In genomic region chr1:77682442-77683141, GRCh38 we compare ENCODE assay signal across 8 cellular contexts. TPM values are rescaled to one million over a fixed set of nuclear protein-coding genes. Genes with fewer than 3 reads are reported as not detected.
DNase-seq lines count a peak whose midpoint lies in the region; ATAC-seq lines count a peak whose summit lies in the region.

Gene ZZZ3 (minus strand): TSS chr1:77682658. CDS start chr1:77633354, 49,304 bp downstream.

- H3K27ac Mint-ChIP-seq in activated CD4-positive, alpha-beta T cell treated with anti-CD3 and anti-CD28 coated beads, Interleukin-2, amount 10 ng/mL, durations not matched to agents 7 days and 5 days: peak within 1 kb of the TSS; percentile 95

- DNase-seq in NCI-H526 treated with DMSO at 0.1 percent for 48 hours (lab: John Stamatoyannopoulos, UW) (peak; percentile 95), dedifferentiated amniotic fluid mesenchymal stem cell (ENCODE audit: extremely low spot score) (peak; percentile 95), left lobe of liver (ENCODE audit: low spot score) (peak; percentile 90)
- peak; percentile 95 for DNase-seq in activated CD4-positive, alpha-beta T cell treated with anti-CD3 and anti-CD28 coated beads, Interleukin-2, amount 10 ng/mL, durations not matched to agents 7 days and 5 days
- DNase-seq in stimulated activated CD4-positive, alpha-beta T cell treated with anti-CD3 and anti-CD28 coated beads, Interleukin-2, amount 100 ng/mL, for 4 hours (ENCODE audit: low read depth): peak; percentile 89

- H3K4me1 Mint-ChIP-seq in activated CD4-positive, alpha-beta T cell treated with anti-CD3 and anti-CD28 coated beads, Interleukin-2, amount 10 ng/mL, durations not matched to agents 7 days and 5 days: peaks cover 35% of the 10 kb centered on the region

- peak within 1 kb of the TSS; percentile 95 for H3K4me3 Mint-ChIP-seq in activated CD4-positive, alpha-beta T cell treated with anti-CD3 and anti-CD28 coated beads, Interleukin-2, amount 10 ng/mL, durations not matched to agents 7 days and 5 days

- H3K4me2 ChIP-seq in BLaER1: peak within 1 kb of the TSS; percentile 95

- peak within 1 kb of the TSS; percentile 94 for H3K9ac ChIP-seq in BLaER1

- CTCF ChIA-PET in activated CD4-positive, alpha-beta T cell treated with anti-CD3 and anti-CD28 coated beads, Interleukin-2, amount 10 ng/mL, durations not matched to agents 7 days and 5 days (lab: Charles Lee): interaction anchor here (0.6 to 1.9 kb wide), 16 partner anchors 9 to 432 kb away, joined by 3 to 11 read pairs (median 4); partner anchors contain the start of genes DNAJB4 and MIGA1

- peak within 1 kb of the TSS; percentile 82 for H3K4me3 ChIP-seq in BLaER1

- peaks cover 29% of the 10 kb centered on the region for H3K4me1 ChIP-seq in BLaER1

- POLR2A ChIA-PET in activated CD4-positive, alpha-beta T cell treated with anti-CD3 and anti-CD28 coated beads, Interleukin-2, amount 10 ng/mL, durations not matched to agents 7 days and 5 days (lab: Charles Lee): interaction anchor here (0.6 kb wide), 1 partner anchor 244 kb away, joined by 3 read pairs; no protein-coding TSS in a partner anchor

- H3K27me3 ChIP-seq in BLaER1: no peaks in the 10 kb centered on the region

- no peaks in the 10 kb centered on the region for H3K9me3 ChIP-seq in BLaER1

- no peaks in the 10 kb centered on the region for H3K9me3 Mint-ChIP-seq in activated CD4-positive, alpha-beta T cell treated with anti-CD3 and anti-CD28 coated beads, Interleukin-2, amount 10 ng/mL, durations not matched to agents 7 days and 5 days

- peak within 1 kb of the TSS; percentile 97 for H3K27ac ChIP-seq in BLaER1

- peak; percentile 73 for ATAC-seq in GM19324 (IDR thresholded peaks at IDR 0.05; ENCODE audit: low FRiP score, unreplicated experiment)
- peak; percentile 65 for ATAC-seq in HG03469 (IDR thresholded peaks at IDR 0.05; ENCODE audit: unreplicated experiment)
- peak; percentile 71 for ATAC-seq in left lobe of liver

- H3K36me3 Mint-ChIP-seq in activated CD4-positive, alpha-beta T cell treated with anti-CD3 and anti-CD28 coated beads, Interleukin-2, amount 10 ng/mL, durations not matched to agents 7 days and 5 days (ENCODE audit: low read depth): peaks cover 6% of the 10 kb centered on the region

- H3K27me3 Mint-ChIP-seq in activated CD4-positive, alpha-beta T cell treated with anti-CD3 and anti-CD28 coated beads, Interleukin-2, amount 10 ng/mL, durations not matched to agents 7 days and 5 days: no peaks in the 10 kb centered on the region

- no peaks in the 10 kb centered on the region for H3K36me3 ChIP-seq in BLaER1

- peaks cover 44% of the 10 kb centered on the region for H4K20me1 ChIP-seq in BLaER1

RNA-seq across cellular contexts. Expression of gene ZZZ3, which starts in this region (rescaled TPM):
- 10 to 100 TPM; 34.2 to 39.5 TPM for total RNA-seq in activated CD4-positive, alpha-beta T cell treated with anti-CD3 and anti-CD28 coated beads, Interleukin-2, amount 10 ng/mL, durations not matched to agents 7 days and 5 days
- 16.5 TPM for total RNA-seq in left lobe of liver

Comparison
In these comparisons a context has a peak if more than half of its experiments do, and no peak if none do; other contexts are left out.
1. Peak in every context shown above with its lines: DNase-seq, ATAC-seq, H3K4me3 ChIP-seq and H3K27ac ChIP-seq.